11 cellular contexts compared by ENCODE assay signal in genomic region chr14:63908667-63909264, GRCh38. TPM values are rescaled to one million over a fixed set of nuclear protein-coding genes. Genes with fewer than 3 reads are reported as not detected.
DNase-seq lines count a peak whose midpoint lies in the region; ATAC-seq and TF ChIP-seq lines count a peak whose summit lies in the region.
"Had no signal": no experiment of that assay in that cellular context is flagged by ENCODE, and none has a peak within 500 bp of the region (broad histone marks: within the 10 kb centered on the region; RNA-seq: fewer than 3 reads in every experiment).

No MANE protein-coding gene starts in this region.

- no peaks in the 10 kb centered on the region for H3K27me3 ChIP-seq in CD8-positive, alpha-beta memory T cell (ENCODE audit: insufficient read depth, low read length, poor library complexity, severe bottlenecking)
- H3K27me3 ChIP-seq in OCI-LY1 (ENCODE audit: insufficient read depth, low read length) (no peaks in the 10 kb centered on the region), duodenal mucosa (ENCODE audit: control insufficient read depth in 1 of 2, insufficient read depth in 2 of 2, low read length in 2 of 2) (no peaks in the 10 kb centered on the region), osteoblast (ENCODE audit: insufficient read depth, low read length) (no peaks in the 10 kb centered on the region)

- no peaks in the 10 kb centered on the region for H3F3A ChIP-seq in OCI-LY1 (ENCODE audit: insufficient read depth, low read length)

- peak overlapping the region in 6 of 8 donors; percentile 36 to 83 (median 60) for H3K27ac Mint-ChIP-seq in CD8-positive, alpha-beta memory T cell
- H3K27ac Mint-ChIP-seq: dendritic cell treated with granulocyte-macrophage colony-stimulating factor and Interleukin-4, amounts not matched to agents 40 ng/mL and 50 ng/mL, for 4 days had no signal

- no peaks in the 10 kb centered on the region for H3K27me3 Mint-ChIP-seq in CD8-positive, alpha-beta memory T cell

- H3K4me1 Mint-ChIP-seq in CD8-positive, alpha-beta memory T cell: peaks cover 72 to 87% (median 85%) of the 10 kb centered on the region in 3 donors

- peaks cover 4 to 44% (median 25%) of the 10 kb centered on the region in 3 donors for H3K36me3 Mint-ChIP-seq in CD8-positive, alpha-beta memory T cell

- H3K36me3 ChIP-seq in CD8-positive, alpha-beta memory T cell (ENCODE audit: insufficient read depth, low read length): peaks cover 9% of the 10 kb centered on the region
- peaks cover 44% of the 10 kb centered on the region; the same call in 1 of the 2 replicates for H3K36me3 ChIP-seq in OCI-LY1 (ENCODE audit: insufficient read depth, low read length)
- no peaks in the 10 kb centered on the region for H3K36me3 ChIP-seq in duodenal mucosa (ENCODE audit: control insufficient read depth in 1 of 2, insufficient read depth in 2 of 2, low read length in 2 of 2)
- H3K36me3 ChIP-seq in osteoblast (ENCODE audit: insufficient read depth, low read length): no peaks in the 10 kb centered on the region

- H2AFZ ChIP-seq in OCI-LY1 (ENCODE audit: low read length) (no peak overlapping the region), osteoblast (ENCODE audit: low read length) (peak overlapping the region; percentile 79)

- H3K4me3 Mint-ChIP-seq in CD8-positive, alpha-beta memory T cell: peak overlapping the region; percentile 54 to 73 (median 63)
- H3K4me3 Mint-ChIP-seq: dendritic cell treated with granulocyte-macrophage colony-stimulating factor and Interleukin-4, amounts not matched to agents 40 ng/mL and 50 ng/mL, for 4 days had no signal

- ATAC-seq in GM18867 (IDR thresholded peaks at IDR 0.05; ENCODE audit: unreplicated experiment): no peak
- ATAC-seq: psoas muscle had no signal

- H3K9ac ChIP-seq in OCI-LY1 (ENCODE audit: low read length) (0 out of 2 replicates have a peak overlapping the region, but pooled peaks have one; percentile 15), duodenal mucosa (ENCODE audit: low read depth in 1 of 2, low read length in 2 of 2) (no peak overlapping the region)

- H4K20me1 ChIP-seq in OCI-LY1 (ENCODE audit: insufficient read depth, low read length) (no peaks in the 10 kb centered on the region), osteoblast (ENCODE audit: insufficient read depth, low read length) (no peaks in the 10 kb centered on the region)

- TF ChIP-seq CTCF in OCI-LY1 (IDR thresholded peaks at IDR 0.05; ENCODE audit: low read length) (no peak), osteoblast (IDR thresholded peaks at IDR 0.05; ENCODE audit: extremely low read depth, low read depth, low read length) (no peak)

- no peaks in the 10 kb centered on the region for H3K9me2 ChIP-seq in OCI-LY1 (ENCODE audit: low read depth, low read length)

- no peak for DNase-seq in CD8-positive, alpha-beta memory T cell
- no peak for DNase-seq in osteoblast (ENCODE audit: insufficient read length, low spot score, missing footprints)
- DNase-seq in stimulated activated CD8-positive, alpha-beta memory T cell treated with anti-CD3 and anti-CD28 coated beads, Interleukin-4, amount 100 ng/mL, for 48 hours: no peak
- DNase-seq in NCI-H2171 (lab: John Stamatoyannopoulos, UW): no peak
- DNase-seq in NCI-H748 treated with DMSO at 0.1 percent for 48 hours (lab: John Stamatoyannopoulos, UW): no peak
- DNase-seq: NCI-H510A, psoas muscle had no signal

- H3K79me2 ChIP-seq in OCI-LY1 (ENCODE audit: insufficient read depth, low read length) (peaks cover 48% of the 10 kb centered on the region), osteoblast (ENCODE audit: insufficient read depth, low read length) (no peaks in the 10 kb centered on the region)

- no peak overlapping the region for H3K27ac ChIP-seq in CD8-positive, alpha-beta memory T cell (ENCODE audit: low read depth, low read length)
- H3K27ac ChIP-seq in OCI-LY1 (ENCODE audit: low read depth, low read length, poor library complexity, severe bottlenecking) (no peak overlapping the region), duodenal mucosa (ENCODE audit: low read depth, low read length) (no peak overlapping the region), osteoblast (ENCODE audit: low read depth, low read length) (no peak overlapping the region)
- H3K27ac ChIP-seq: psoas muscle had no signal

- POLR2A ChIA-PET in CD8-positive, alpha-beta memory T cell (lab: Charles Lee): no interaction called here

- H3K9me3 ChIP-seq in CD8-positive, alpha-beta memory T cell (ENCODE audit: low read length): no peaks in the 10 kb centered on the region
- H3K9me3 ChIP-seq in OCI-LY1 (ENCODE audit: low read length): peaks cover 9% of the 10 kb centered on the region
- H3K9me3 ChIP-seq in duodenal mucosa (ENCODE audit: control insufficient read depth in 1 of 2, low read length in 2 of 2): no peaks in the 10 kb centered on the region
- no peaks in the 10 kb centered on the region for H3K9me3 ChIP-seq in osteoblast (ENCODE audit: low read depth, low read length)
- H3K9me3 ChIP-seq: psoas muscle had no signal

- H3K9me3 Mint-ChIP-seq in CD8-positive, alpha-beta memory T cell: no peaks in the 10 kb centered on the region
- H3K9me3 Mint-ChIP-seq: dendritic cell treated with granulocyte-macrophage colony-stimulating factor and Interleukin-4, amounts not matched to agents 40 ng/mL and 50 ng/mL, for 4 days had no signal

- CTCF ChIA-PET in CD8-positive, alpha-beta memory T cell (lab: Charles Lee): interaction anchor here (1.3 kb wide), 1 partner anchor 9 kb away, joined by 3 read pairs; no protein-coding TSS in a partner anchor

- peaks cover 17% of the 10 kb centered on the region for H3K4me1 ChIP-seq in CD8-positive, alpha-beta memory T cell (ENCODE audit: insufficient read depth, low read length)
- H3K4me1 ChIP-seq in OCI-LY1 (ENCODE audit: insufficient read depth, low read length, severe bottlenecking): peaks cover 23% of the 10 kb centered on the region
- H3K4me1 ChIP-seq in duodenal mucosa (ENCODE audit: control insufficient read depth in 1 of 2, insufficient read depth in 2 of 2, low read length in 2 of 2): peaks cover 5 to 16% of the 10 kb centered on the region in 2 donors
- H3K4me1 ChIP-seq in osteoblast (ENCODE audit: insufficient read depth, low read length): peaks cover 12% of the 10 kb centered on the region
- H3K4me1 ChIP-seq: psoas muscle had no signal

- no peak overlapping the region for H3K4me3 ChIP-seq in CD8-positive, alpha-beta memory T cell (ENCODE audit: low read length)
- H3K4me3 ChIP-seq in OCI-LY1 (ENCODE audit: low read depth, low read length, poor library complexity, severe bottlenecking): no peak overlapping the region
- peak overlapping the region; percentile 45 to 59 for H3K4me3 ChIP-seq in duodenal mucosa (ENCODE audit: low read depth in 1 of 2, low read length in 2 of 2)
- peak overlapping the region; percentile 47 for H3K4me3 ChIP-seq in osteoblast (ENCODE audit: insufficient read depth, low read length)
- H3K4me3 ChIP-seq: psoas muscle had no signal

- H3K4me2 ChIP-seq in OCI-LY1 (ENCODE audit: low read length) (no peak overlapping the region), osteoblast (ENCODE audit: insufficient read depth, low read length) (peak overlapping the region; percentile 68)

RNA-seq across cellular contexts. Expression of gene SYNE2, which starts 56.0 kb away (rescaled TPM):
- 10 to 100 TPM; 45.2 to 45.6 TPM for total RNA-seq in CD8-positive, alpha-beta memory T cell
- 104 TPM for polyA plus RNA-seq in CD8-positive, alpha-beta memory T cell
- total RNA-seq in osteoblast: 8.0 and 10.1 TPM in 2 replicates

Comparison
In these comparisons a context has a peak if more than half of its experiments do, and no peak if none do; other contexts are left out.
1. H3K4me3 ChIP-seq: peak in duodenal mucosa (2 of 2) and osteoblast (single experiment); none in CD8-positive, alpha-beta memory T cell (single experiment) and OCI-LY1 (single experiment).